In genomic region chr1:217569021-217569420, GRCh38 we compare ENCODE assay signal across 27 cellular contexts.
DNase-seq lines count a peak whose midpoint lies in the region; FAIRE-seq and TF ChIP-seq lines count a peak whose summit lies in the region.
"Had no signal": no experiment of that assay in that cellular context is flagged by ENCODE, and none has a peak within 500 bp of the region (broad histone marks: within the 10 kb centered on the region; RNA-seq: fewer than 3 reads in every experiment).

No MANE protein-coding gene starts in this region.

- no peak overlapping the region for H3K4me3 ChIP-seq in fibroblast of villous mesenchyme (ENCODE audit: low read depth, low read length)
- H3K4me3 ChIP-seq in Caco-2 (ENCODE audit: low read depth, low read length): no peak overlapping the region
- H3K4me3 ChIP-seq: BLaER1 treated with 17β-estradiol and CSF1 and Interleukin-3, amounts not matched to agents 10 nM and 100 nM had no signal

- H3K36me3 ChIP-seq in Caco-2 (ENCODE audit: control insufficient read depth, insufficient read depth, low read length): no peaks in the 10 kb centered on the region

- intact Hi-C loops in Caco-2 (cut with micrococcal nuclease; ENCODE audit: unreplicated experiment): no loop called here

- no peaks in the 10 kb centered on the region for H3K36me3 Mint-ChIP-seq in Caco-2 (ENCODE audit: insufficient read depth, unreplicated experiment)

- FAIRE-seq in endometrium (lab: Jason Lieb, UNC): peak; percentile 96
- FAIRE-seq: GM12892, H1 had no signal

- no peak overlapping the region for H3K27ac Mint-ChIP-seq in Caco-2 (ENCODE audit: unreplicated experiment)
- H3K27ac Mint-ChIP-seq: CD4-positive, alpha-beta T cell had no signal

- peaks cover 17% of the 10 kb centered on the region for H3K4me1 ChIP-seq in Caco-2

- H3K4me3 Mint-ChIP-seq in Caco-2 (ENCODE audit: unreplicated experiment): no peak overlapping the region
- H3K4me3 Mint-ChIP-seq: CD4-positive, alpha-beta T cell had no signal

- H3K27me3 ChIP-seq in Caco-2 (replicated peaks; ENCODE audit: control insufficient read depth, insufficient read depth, low read length): no peaks in the 10 kb centered on the region
- H3K27me3 ChIP-seq: BLaER1 treated with 17β-estradiol and CSF1 and Interleukin-3, amounts not matched to agents 10 nM and 100 nM had no signal

- CTCF ChIA-PET in Caco-2 (lab: Charles Lee): no interaction called here

- H3K4me1 Mint-ChIP-seq in Caco-2 (ENCODE audit: low read depth, unreplicated experiment): peaks cover 6% of the 10 kb centered on the region

- DNase-seq in AG09319 (ENCODE audit: extremely low read depth, low read depth) (peak; percentile 11), GM04504 (ENCODE audit: low read depth) (peak; percentile 2), fibroblast of villous mesenchyme (ENCODE audit: low read depth) (peak; percentile 59), Caco-2 (no peak), cortex of kidney (lab: John Stamatoyannopoulos, UW) (no peak), NCI-H1436 (lab: John Stamatoyannopoulos, UW) (no peak)
- DNase-seq: 8988T; ACHN; AML-193; CD4-positive, alpha-beta T cell; DMS53; EL; GDM1; HCEC 1CT; IMR-90; KG1; MM.1S; NCI-H1694; NCI-H2029 treated with DMSO at 0.1 percent for 48 hours; NCI-H2227 treated with DMSO at 0.1 percent for 48 hours; NCI-H510A; NCI-H69; SHP77 had no signal

- BruUV-seq in Caco-2 (replicated peaks; lab: Mats Ljungman, UMichigan): no TSS peak

- no peaks in the 10 kb centered on the region for H3K9me3 Mint-ChIP-seq in Caco-2 (ENCODE audit: unreplicated experiment)
- H3K9me3 Mint-ChIP-seq: CD4-positive, alpha-beta T cell had no signal

- POLR2A ChIA-PET in Caco-2 (lab: Charles Lee): no interaction called here

- no peaks in the 10 kb centered on the region for H3K9me3 ChIP-seq in Caco-2
- H3K9me3 ChIP-seq: BLaER1 treated with 17β-estradiol and CSF1 and Interleukin-3, amounts not matched to agents 10 nM and 100 nM had no signal

- H3K27me3 Mint-ChIP-seq in Caco-2 (ENCODE audit: insufficient read depth, unreplicated experiment): no peaks in the 10 kb centered on the region
- H3K27me3 Mint-ChIP-seq: CD4-positive, alpha-beta T cell had no signal

- TF ChIP-seq CTCF in AG09319 (IDR thresholded peaks at IDR 0.05; ENCODE audit: low read depth, low read length) (no peak), fibroblast of villous mesenchyme (IDR thresholded peaks at IDR 0.05; ENCODE audit: insufficient read depth, low read depth, low read length) (no peak), Caco-2 (IDR thresholded peaks at IDR 0.05; ENCODE audit: insufficient read depth in 1 of 2, low read depth in 1 of 2, low read length in 1 of 2, severe bottlenecking in 1 of 2, unreplicated experiment in 1 of 2) (no peak)

Comparison
In these comparisons a context has a peak if more than half of its experiments do, and no peak if none do; other contexts are left out.
1. DNase-seq: peak in AG09319 (single experiment), GM04504 (single experiment) and fibroblast of villous mesenchyme (single experiment); none in Caco-2 (0 of 2), cortex of kidney (single experiment) and NCI-H1436 (single experiment).